Comparison of ENCODE assay signal across 8 cellular contexts in the genomic region with DNA sequence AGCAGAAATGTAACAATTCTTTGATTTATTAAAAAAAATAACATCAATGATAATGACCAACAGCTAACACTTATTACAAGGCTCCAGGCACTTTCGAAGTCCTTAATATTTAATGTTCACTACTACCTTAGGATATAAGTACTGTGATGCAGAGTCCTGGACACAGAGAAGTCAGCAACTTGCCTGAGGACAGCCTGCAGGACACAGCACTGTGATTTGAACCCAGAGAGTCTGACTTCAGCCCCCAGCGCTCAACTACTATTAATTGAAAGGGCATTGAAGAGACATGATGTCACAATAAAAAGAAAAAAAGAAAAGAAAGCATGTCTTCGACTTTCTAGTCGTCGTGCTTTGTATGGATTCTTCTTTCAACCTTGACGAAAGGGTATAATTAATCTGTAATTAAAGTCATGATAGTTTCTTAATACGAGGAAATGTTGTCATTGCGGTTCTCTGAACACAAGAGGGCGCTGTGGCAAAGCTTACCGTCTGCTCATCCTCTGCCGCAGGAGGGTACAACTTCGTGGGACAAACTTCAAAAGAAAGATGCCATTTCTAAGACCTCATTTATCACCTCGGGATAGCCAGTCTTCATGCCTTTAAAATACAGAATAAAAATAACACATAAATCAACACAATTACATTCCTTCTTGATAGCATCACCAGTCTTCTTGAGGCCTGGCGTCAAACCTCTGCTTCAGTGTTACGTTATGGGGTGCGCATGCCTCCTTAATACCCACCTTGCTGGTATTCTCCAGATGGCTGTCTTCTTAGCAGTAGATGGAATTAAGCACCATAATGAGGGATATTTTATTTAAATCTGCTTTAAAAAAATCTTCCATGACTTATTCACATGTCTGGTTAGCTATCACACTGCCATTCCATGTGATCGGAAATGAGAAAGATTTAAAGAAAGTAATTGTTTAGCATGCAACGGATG.
DNase-seq lines count a peak whose midpoint lies in the region; ATAC-seq and TF ChIP-seq lines count a peak whose summit lies in the region.

No MANE protein-coding gene starts in this region.

- H3K4me3 Mint-ChIP-seq in T-cell = no peak overlapping the region

- H3K4me1 Mint-ChIP-seq in T-cell = peaks cover 40 to 46% (median 46%) of the 10 kb centered on the region in 3 donors

- no peak overlapping the region for H3K27ac Mint-ChIP-seq in T-cell

- H3K36me3 ChIP-seq in spleen = peaks cover 0 to under 1% (median 0%) of the 10 kb centered on the region in 6 donors

- intact Hi-C loops in spleen (cut with DNase I; ENCODE audit: low total_unique reads) = no loop called here

- POLR2A ChIA-PET in T-cell (lab: Charles Lee) = interaction anchor here in 1 of 2 donors (0.7 to 1.5 kb wide), 2 partner anchors 53 to 65 kb away, joined by 3 read pairs; no protein-coding TSS in a partner anchor

- no peak overlapping the region for H3K4me3 ChIP-seq in spleen

- TF ChIP-seq CTCF in GM10266 (IDR thresholded peaks at IDR 0.05; ENCODE audit: control insufficient read depth, insufficient read depth, low read depth, missing control alignments) (peak; percentile 81), spleen (IDR thresholded peaks at IDR 0.05 in 8 of 11, conservative IDR thresholded peaks at IDR 0.05 in 3 of 11) (peak; percentile 52 to 86 (median 74))

- no peak overlapping the region for H3K27ac ChIP-seq in spleen

- H3K27me3 Mint-ChIP-seq in T-cell = no peaks in the 10 kb centered on the region

- H3K4me1 ChIP-seq in spleen = peaks cover 0 to 36% (median 15%) of the 10 kb centered on the region in 6 donors

- ATAC-seq in T-cell (replicated peaks in 1 of 4) (peak in 2 of 4 experiments; percentile 20 to 35), HG02870 (IDR thresholded peaks at IDR 0.05; ENCODE audit: unreplicated experiment) (no peak), GM21717 (IDR thresholded peaks at IDR 0.05; ENCODE audit: unreplicated experiment) (no peak)

- no peaks in the 10 kb centered on the region for H3K9me3 Mint-ChIP-seq in T-cell

- H3K27me3 ChIP-seq in spleen (replicated peaks in 1 of 7) = no peaks in the 10 kb centered on the region

- H3K9me3 ChIP-seq in spleen = no peaks in the 10 kb centered on the region

- DNase-seq in GM10266 (ENCODE audit: extremely low spot score) = peak; percentile 32
- peak; percentile 32 for DNase-seq in MV-4-11 (lab: John Stamatoyannopoulos, UW)
- DNase-seq in T-cell = peak in 33 of 34 experiments; percentile 18 to 62 (median 46)
- DNase-seq in astrocyte of the hippocampus (ENCODE audit: low read depth, low spot score) = peak; percentile 80
- peak in 29 of 51 donors; percentile 1 to 69 (median 29) for DNase-seq in hypothalamus (lab: John Stamatoyannopoulos, UW)
- peak; percentile 79 for DNase-seq in spleen

- CTCF ChIA-PET in T-cell (lab: Charles Lee) = interaction anchor here (0.9 to 4.9 kb wide), 6 partner anchors 11 to 1376 kb away, joined by 3 to 27 read pairs (median 4); no protein-coding TSS in a partner anchor

- TF ChIP-seq POLR2A in spleen (IDR thresholded peaks at IDR 0.05) = no peak

- 38 to 41% (median 39%) methylated on average over 18 of the region's 18 CpGs for WGBS in spleen, 5 donors

- peaks cover 4% of the 10 kb centered on the region for H3K36me3 Mint-ChIP-seq in T-cell

Comparison
In these comparisons a context has a peak if more than half of its experiments do, and no peak if none do; other contexts are left out.
1. DNase-seq: peak in every context shown above with its lines; median percentile 80 in astrocyte of the hippocampus; 79 in spleen; 46 in T-cell; 32 in GM10266; 32 in MV-4-11; 29 in hypothalamus.